11 cellular contexts compared by ENCODE assay signal in genomic region chr21:45478816-45479669, GRCh38.
DNase-seq lines count a peak whose midpoint lies in the region; ATAC-seq and TF ChIP-seq lines count a peak whose summit lies in the region.
"Had no signal": no experiment of that assay in that cellular context is flagged by ENCODE, and none has a peak within 500 bp of the region (broad histone marks: within the 10 kb centered on the region; RNA-seq: fewer than 3 reads in every experiment).

No MANE protein-coding gene starts in this region.

- peak overlapping the region; percentile 83 for H3K4me3 Mint-ChIP-seq in activated T-helper 2 cell treated with anti-CD3 and anti-CD28 coated beads, Interferon-gamma antibody, Interleukin-2, Interleukin-4, amounts not matched to agents 10 μg/mL and 5 μg/mL and 100 μg/mL, durations not matched to agents 14 hours and 24 hours and 36 hours (ENCODE audit: low read depth)

- peaks cover 22% of the 10 kb centered on the region for H3K4me1 Mint-ChIP-seq in activated T-helper 2 cell treated with anti-CD3 and anti-CD28 coated beads, Interferon-gamma antibody, Interleukin-2, Interleukin-4, amounts not matched to agents 10 μg/mL and 5 μg/mL and 100 μg/mL, durations not matched to agents 14 hours and 24 hours and 36 hours (ENCODE audit: low read depth)

- 93 to 94% methylated on average over 31 of the region's 31 CpGs for WGBS in lower leg skin, 2 donors

- H3K4me3 ChIP-seq in left ventricle myocardium inferior (peak overlapping the region; percentile 20), lower lobe of right lung (peak overlapping the region; percentile 29), lower leg skin (ENCODE audit: low read depth, poor library complexity, severe bottlenecking) (no peak overlapping the region)

- no peak for TF ChIP-seq POLR2A in lower leg skin (IDR thresholded peaks at IDR 0.05)

- H3K27me3 ChIP-seq in left ventricle myocardium inferior (ENCODE audit: low read depth) = no peaks in the 10 kb centered on the region
- H3K27me3 ChIP-seq in lower lobe of right lung (ENCODE audit: low read depth) = no peaks in the 10 kb centered on the region
- H3K27me3 ChIP-seq: gastroesophageal sphincter had no signal

- no peak for ATAC-seq in lower lobe of right lung
- ATAC-seq in GM18858 (IDR thresholded peaks at IDR 0.05; ENCODE audit: unreplicated experiment) = no peak

- no peaks in the 10 kb centered on the region for H3K36me3 Mint-ChIP-seq in activated T-helper 2 cell treated with anti-CD3 and anti-CD28 coated beads, Interferon-gamma antibody, Interleukin-2, Interleukin-4, amounts not matched to agents 10 μg/mL and 5 μg/mL and 100 μg/mL, durations not matched to agents 14 hours and 24 hours and 36 hours (ENCODE audit: low read depth)

- H3K27ac ChIP-seq in left ventricle myocardium inferior (replicated peaks) = peak overlapping the region; percentile 47
- peak overlapping the region; percentile 68 for H3K27ac ChIP-seq in lower lobe of right lung
- H3K27ac ChIP-seq: C4-2B had no signal

- CTCF ChIA-PET in GM10248 (lab: Yijun Ruan, JAX) = interaction anchor here (0.9 to 2.6 kb wide), 5 partner anchors 9 to 342 kb away, joined by 3 to 16 read pairs (median 6); no protein-coding TSS in a partner anchor

- H3K9me3 Mint-ChIP-seq in activated T-helper 2 cell treated with anti-CD3 and anti-CD28 coated beads, Interferon-gamma antibody, Interleukin-2, Interleukin-4, amounts not matched to agents 10 μg/mL and 5 μg/mL and 100 μg/mL, durations not matched to agents 14 hours and 24 hours and 36 hours = no peaks in the 10 kb centered on the region

- H3K36me3 ChIP-seq in left ventricle myocardium inferior (peaks cover 79% of the 10 kb centered on the region), lower lobe of right lung (peaks cover 42% of the 10 kb centered on the region)

- no peak for TF ChIP-seq CTCF in left ventricle myocardium inferior (IDR thresholded peaks at IDR 0.05; ENCODE audit: borderline replicate concordance)
- no peak for TF ChIP-seq CTCF in lower lobe of right lung (IDR thresholded peaks at IDR 0.05)
- no peak for TF ChIP-seq CTCF in lower leg skin (IDR thresholded peaks at IDR 0.05)
- TF ChIP-seq CTCF in GM10248 (IDR thresholded peaks at IDR 0.05; ENCODE audit: control extremely low read depth, extremely low read depth, low read depth, missing control alignments) = no peak

- POLR2A ChIA-PET in GM10248 (lab: Yijun Ruan, JAX) = no interaction called here

- DNase-seq in left ventricle myocardium inferior (no peak), cardiac septum (ENCODE audit: low spot score) (no peak), lower lobe of right lung (no peak), T-helper 9 cell (no peak), lower leg skin (ENCODE audit: low spot score in 2 of 2) (no peak), GM10248 (ENCODE audit: extremely low spot score) (no peak)
- no peak for DNase-seq in activated T-helper 2 cell treated with anti-CD3 and anti-CD28 coated beads, Interferon-gamma antibody, Interleukin-2, Interleukin-4, amounts not matched to agents 10 μg/mL and 5 μg/mL and 100 μg/mL, durations not matched to agents 14 hours and 24 hours and 36 hours (ENCODE audit: low spot score)
- DNase-seq: SHP77 treated with DMSO at 0.1 percent for 48 hours had no signal

- intact Hi-C loops in left ventricle myocardium inferior (cut with micrococcal nuclease) (no loop called here), cardiac septum (cut with DNase I) (loop anchor here (5.0 kb wide), 2 partner anchors 63 to 113 kb away; partner anchors contain the start of gene SLC19A1), lower lobe of right lung (cut with DNase I) (no loop called here), lower leg skin (cut with DNase I; ENCODE audit: low total_unique reads) (no loop called here)
- intact Hi-C loops in activated T-helper 2 cell treated with anti-CD3 and anti-CD28 coated beads, Interferon-gamma antibody, Interleukin-2, Interleukin-4, amounts not matched to agents 10 μg/mL and 5 μg/mL and 100 μg/mL, durations not matched to agents 14 hours and 24 hours and 36 hours (cut with micrococcal nuclease) = loop anchor here (1.0 to 5.0 kb wide), 3 partner anchors 73 to 342 kb away; no protein-coding TSS in a partner anchor

- peak overlapping the region; percentile 96 for H3K27ac Mint-ChIP-seq in activated T-helper 2 cell treated with anti-CD3 and anti-CD28 coated beads, Interferon-gamma antibody, Interleukin-2, Interleukin-4, amounts not matched to agents 10 μg/mL and 5 μg/mL and 100 μg/mL, durations not matched to agents 14 hours and 24 hours and 36 hours

- H3K27me3 Mint-ChIP-seq in activated T-helper 2 cell treated with anti-CD3 and anti-CD28 coated beads, Interferon-gamma antibody, Interleukin-2, Interleukin-4, amounts not matched to agents 10 μg/mL and 5 μg/mL and 100 μg/mL, durations not matched to agents 14 hours and 24 hours and 36 hours (ENCODE audit: low read depth) = no peaks in the 10 kb centered on the region

- peaks cover 16% of the 10 kb centered on the region for H3K4me1 ChIP-seq in left ventricle myocardium inferior
- H3K4me1 ChIP-seq in lower lobe of right lung = peaks cover 20% of the 10 kb centered on the region

- H3K9me3 ChIP-seq in left ventricle myocardium inferior (replicated peaks) = no peaks in the 10 kb centered on the region
- no peaks in the 10 kb centered on the region for H3K9me3 ChIP-seq in lower lobe of right lung
- H3K9me3 ChIP-seq: gastroesophageal sphincter had no signal

Comparison
In these comparisons a context has a peak if more than half of its experiments do, and no peak if none do; other contexts are left out.
1. intact Hi-C loops: an anchor here in cardiac septum (5.0 kb wide) and activated T-helper 2 cell treated with anti-CD3 and anti-CD28 coated beads, Interferon-gamma antibody, Interleukin-2, Interleukin-4, amounts not matched to agents 10 μg/mL and 5 μg/mL and 100 μg/mL, durations not matched to agents 14 hours and 24 hours and 36 hours (1.0 to 5.0 kb wide); none called in left ventricle myocardium inferior, lower lobe of right lung and lower leg skin.